Comparison of ENCODE assay signal across 8 cellular contexts in genomic region chr22:38657248-38657909, GRCh38. TPM values are rescaled to one million over a fixed set of nuclear protein-coding genes. Genes with fewer than 3 reads are reported as not detected.
DNase-seq lines count a peak whose midpoint lies in the region; ATAC-seq lines count a peak whose summit lies in the region.

No MANE protein-coding gene starts in this region.

- H3K27ac ChIP-seq in KOPT-K1 (ENCODE audit: low read depth, low read length, poor library complexity, severe bottlenecking): peak overlapping the region; percentile 89
- peak overlapping the region in 1 of 2 donors; percentile 20 for H3K27ac ChIP-seq in esophagus (ENCODE audit: low read depth in 2 of 2, low read length in 1 of 2)
- H3K27ac ChIP-seq in neuronal stem cell (replicated peaks; ENCODE audit: low read length): no peak overlapping the region

- no peak overlapping the region for H4K91ac ChIP-seq in neuronal stem cell (ENCODE audit: low read depth, low read length, poor library complexity)

- peak; percentile 39 for DNase-seq in NCI-H2227 (lab: John Stamatoyannopoulos, UW; ENCODE audit: unreplicated experiment)
- no peak for DNase-seq in NCI-H2227 treated with DMSO at 0.1 percent for 48 hours (lab: John Stamatoyannopoulos, UW)
- DNase-seq in activated CD8-positive, alpha-beta memory T cell treated with anti-CD3 and anti-CD28 coated beads for 48 hours (ENCODE audit: low read depth in 2 of 3, low spot score in 2 of 3): peak; percentile 9 to 26 (median 15)
- no peak for DNase-seq in neuronal stem cell (ENCODE audit: low spot score)

- H3K4me1 ChIP-seq in esophagus (ENCODE audit: control insufficient read depth in 2 of 2, insufficient read depth in 2 of 2, low read length in 1 of 2) (peaks cover 2 to 6% of the 10 kb centered on the region in 2 donors), neuronal stem cell (ENCODE audit: control insufficient read depth in 2 of 2, insufficient read depth in 1 of 2, low read depth in 1 of 2, low read length in 2 of 2) (peaks cover 5 to 7% of the 10 kb centered on the region in 2 donors)

- no peak overlapping the region for H3K14ac ChIP-seq in neuronal stem cell (ENCODE audit: low read length)

- no peaks in the 10 kb centered on the region for H3K27me3 ChIP-seq in esophagus (ENCODE audit: control insufficient read depth in 1 of 2, insufficient read depth in 2 of 2, low read length in 2 of 2)
- no peaks in the 10 kb centered on the region for H3K27me3 ChIP-seq in neuronal stem cell (ENCODE audit: control insufficient read depth in 3 of 3, insufficient read depth in 3 of 3, low read depth in 1 of 3, low read length in 3 of 3)

- H2BK5ac ChIP-seq in neuronal stem cell (ENCODE audit: low read length): no peak overlapping the region

- WGBS in esophagus, 2 donors: 7 to 8% methylated on average over 10 of the region's 10 CpGs
- WGBS in neuronal stem cell (ENCODE audit: extremely low coverage in 2 of 2, insufficient read length in 2 of 2, insufficient replicate concordance in 1 of 2), 2 donors: no CpG with 5 or more reads among the region's 10 CpGs

- H3K9ac ChIP-seq in neuronal stem cell (ENCODE audit: low read depth, low read length, poor library complexity): no peak overlapping the region

- no peak overlapping the region for H3K23ac ChIP-seq in neuronal stem cell (ENCODE audit: low read depth, low read length, poor library complexity)

- H3K79me1 ChIP-seq in neuronal stem cell (ENCODE audit: low read depth, low read length): peaks cover 3% of the 10 kb centered on the region

- H3K36me3 ChIP-seq in KOPT-K1 (ENCODE audit: insufficient read depth, low read length) (no peaks in the 10 kb centered on the region), esophagus (ENCODE audit: control insufficient read depth in 2 of 2, insufficient read depth in 2 of 2, low read length in 1 of 2) (no peaks in the 10 kb centered on the region), neuronal stem cell (replicated peaks in 1 of 2; ENCODE audit: control insufficient read depth in 2 of 2, insufficient read depth in 2 of 2, low read length in 2 of 2) (peaks cover 0 to 18% of the 10 kb centered on the region in 2 donors)

- H3K9me3 ChIP-seq in KOPT-K1 (ENCODE audit: insufficient read depth, low read length, poor library complexity, severe bottlenecking) (no peaks in the 10 kb centered on the region), esophagus (ENCODE audit: control insufficient read depth in 2 of 2, insufficient read depth in 1 of 2, low read depth in 1 of 2, low read length in 1 of 2) (no peaks in the 10 kb centered on the region), neuronal stem cell (replicated peaks in 1 of 2; ENCODE audit: control insufficient read depth in 2 of 2, insufficient read depth in 1 of 2, low read depth in 1 of 2, low read length in 2 of 2) (no peaks in the 10 kb centered on the region)

- no peak overlapping the region for H2BK15ac ChIP-seq in neuronal stem cell (ENCODE audit: low read length)

- no peak overlapping the region for H2AFZ ChIP-seq in neuronal stem cell (ENCODE audit: low read length)

- H2BK12ac ChIP-seq in neuronal stem cell (ENCODE audit: low read length): no peak overlapping the region

- H2AK5ac ChIP-seq in neuronal stem cell (ENCODE audit: low read depth, low read length): no peak overlapping the region

- ATAC-seq in GM19023 (IDR thresholded peaks at IDR 0.05; ENCODE audit: unreplicated experiment) (no peak), GM21619 (IDR thresholded peaks at IDR 0.05; ENCODE audit: unreplicated experiment) (no peak)

- peak overlapping the region; percentile 49 for H3K4me2 ChIP-seq in neuronal stem cell (ENCODE audit: insufficient read depth, low read length, poor library complexity, severe bottlenecking)

- peak overlapping the region; percentile 77 to 91 for H3K4me3 ChIP-seq in esophagus (ENCODE audit: low read depth in 1 of 2, low read length in 2 of 2)
- H3K4me3 ChIP-seq in neuronal stem cell (ENCODE audit: low read length in 2 of 2): peak overlapping the region; percentile 81 to 99

- no peak overlapping the region for H2BK120ac ChIP-seq in neuronal stem cell (ENCODE audit: low read depth, low read length)

- no peak overlapping the region for H3K4ac ChIP-seq in neuronal stem cell (ENCODE audit: low read length)

- H4K8ac ChIP-seq in neuronal stem cell (ENCODE audit: low read depth, low read length): no peak overlapping the region

- H3K18ac ChIP-seq in neuronal stem cell (ENCODE audit: low read length): no peak overlapping the region

RNA-seq across cellular contexts. Expression of gene CBY1, which starts 0.9 kb away (rescaled TPM):
- polyA plus RNA-seq in esophagus: 10 to 100 TPM; 24.1 to 28.9 TPM
- polyA plus RNA-seq in neuronal stem cell (2013, experiment 1 of 2): 39.4 TPM
- polyA plus RNA-seq in neuronal stem cell (2013, experiment 2 of 2): 40.4 TPM

RNA-seq across cellular contexts. Expression of gene FAM227A, which starts 1.2 kb away (rescaled TPM):
- polyA plus RNA-seq in esophagus: under 1 TPM; 0.06 to 0.86 TPM
- polyA plus RNA-seq in neuronal stem cell (2013, experiment 1 of 2): 4.9 TPM
- 5.2 TPM for polyA plus RNA-seq in neuronal stem cell (2013, experiment 2 of 2)

RNA-seq across cellular contexts. Expression of gene TOMM22, which starts 24.4 kb away (rescaled TPM):
- polyA plus RNA-seq in esophagus: 10 to 100 TPM; 14.4 to 41.1 TPM
- polyA plus RNA-seq in neuronal stem cell (2013, experiment 1 of 2): 62.5 TPM
- polyA plus RNA-seq in neuronal stem cell (2013, experiment 2 of 2): 63.9 TPM

RNA-seq across cellular contexts. Expression of gene JOSD1, which starts 43.4 kb away (rescaled TPM):
- polyA plus RNA-seq in esophagus: 10 to 100 TPM in 1 of 2 donors, 1 to 10 TPM in 1; 9.2 to 16.5 TPM
- polyA plus RNA-seq in neuronal stem cell (2013, experiment 1 of 2): 22.9 TPM
- 21.5 TPM for polyA plus RNA-seq in neuronal stem cell (2013, experiment 2 of 2)

RNA-seq across cellular contexts. Expression of gene GTPBP1, which starts 48.4 kb away (rescaled TPM):
- 10 to 100 TPM; 12.5 to 19.4 TPM for polyA plus RNA-seq in esophagus
- 47.8 TPM for polyA plus RNA-seq in neuronal stem cell (2013, experiment 1 of 2)
- polyA plus RNA-seq in neuronal stem cell (2013, experiment 2 of 2): 48.3 TPM

Comparison
In these comparisons a context has a peak if more than half of its experiments do, and no peak if none do; other contexts are left out.
1. DNase-seq: peak in NCI-H2227 (single experiment) and activated CD8-positive, alpha-beta memory T cell treated with anti-CD3 and anti-CD28 coated beads for 48 hours (3 of 3); none in NCI-H2227 treated with DMSO at 0.1 percent for 48 hours (single experiment) and neuronal stem cell (single experiment).